In the genomic region with DNA sequence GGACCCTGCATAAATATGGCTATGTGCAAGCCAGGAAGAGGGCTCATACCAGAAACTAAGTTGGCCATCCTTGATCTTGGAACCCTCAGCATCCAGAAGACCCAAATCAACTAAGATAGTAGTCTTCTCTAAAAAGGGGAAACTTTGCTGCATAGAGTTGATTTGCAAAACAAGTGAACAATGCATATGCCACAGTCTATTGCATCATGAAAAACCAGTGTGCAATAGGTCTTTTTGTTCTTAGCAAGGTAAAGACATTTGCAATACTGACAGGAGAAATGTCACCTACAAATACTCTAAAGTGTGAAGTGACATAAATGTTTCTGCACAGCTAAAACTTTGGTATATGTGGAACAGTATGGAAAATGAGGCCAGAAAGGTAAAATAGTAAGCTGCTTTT, we compare ENCODE assay signal across 13 cellular contexts. TPM values are rescaled to one million over a fixed set of nuclear protein-coding genes. Genes with fewer than 3 reads are reported as not detected.
DNase-seq lines count a peak whose midpoint lies in the region; ATAC-seq and TF ChIP-seq lines count a peak whose summit lies in the region.
"Had no signal": no experiment of that assay in that cellular context is flagged by ENCODE, and none has a peak within 500 bp of the region (broad histone marks: within the 10 kb centered on the region; RNA-seq: fewer than 3 reads in every experiment).

No MANE protein-coding gene starts in this region.

- H3K79me2 ChIP-seq in GM23338 (replicated peaks; ENCODE audit: insufficient read depth) = no peaks in the 10 kb centered on the region

- intact Hi-C loops in CD4-positive, alpha-beta T cell (cut with DNase I, micrococcal nuclease) = loop anchor here (5.0 to 10.0 kb wide), 2 partner anchors 70 to 1013 kb away; a partner anchor contains a TSS
- intact Hi-C loops in heart right ventricle (cut with DNase I) = loop anchor here in 1 of 10 donors (10.0 kb wide), 1 partner anchor 1043 kb away; no protein-coding TSS in a partner anchor

- H3K27ac Mint-ChIP-seq in CD4-positive, alpha-beta T cell = peak overlapping the region; percentile 96
- H3K27ac Mint-ChIP-seq in GM23338 (no peak overlapping the region), T-helper 17 cell (peak overlapping the region; percentile 99), memory B cell (peak overlapping the region; percentile 86)
- H3K27ac Mint-ChIP-seq: type B pancreatic cell had no signal

- ATAC-seq in CD4-positive, alpha-beta T cell (ENCODE audit: poor library complexity) = no peak
- ATAC-seq in GM23338 = no peak
- ATAC-seq in T-helper 17 cell = no peak
- no peak for ATAC-seq in memory B cell (ENCODE audit: low read depth)
- no peak for ATAC-seq in heart right ventricle
- ATAC-seq in GM19395 (IDR thresholded peaks at IDR 0.05; ENCODE audit: unreplicated experiment) = no peak
- ATAC-seq in HG02938 (IDR thresholded peaks at IDR 0.05; ENCODE audit: unreplicated experiment) = no peak
- ATAC-seq: left lobe of liver had no signal

- H3K4me3 ChIP-seq in GM23338 (no peak overlapping the region), heart right ventricle (no peak overlapping the region)

- H3K4me1 Mint-ChIP-seq in CD4-positive, alpha-beta T cell (ENCODE audit: low read depth) = peaks cover 47% of the 10 kb centered on the region
- peaks cover 38% of the 10 kb centered on the region for H3K4me1 Mint-ChIP-seq in GM23338
- peaks cover 30% of the 10 kb centered on the region for H3K4me1 Mint-ChIP-seq in T-helper 17 cell
- H3K4me1 Mint-ChIP-seq in memory B cell = peaks cover 44% of the 10 kb centered on the region

- no peak overlapping the region for H2AFZ ChIP-seq in GM23338

- POLR2A ChIA-PET in CD4-positive, alpha-beta T cell (lab: Charles Lee) = interaction anchor here (1.3 to 1.9 kb wide), 2 partner anchors 10 to 916 kb away, joined by 3 to 11 read pairs; no protein-coding TSS in a partner anchor

- H3K36me3 Mint-ChIP-seq in CD4-positive, alpha-beta T cell (ENCODE audit: low read depth) = peaks cover 20% of the 10 kb centered on the region
- no peaks in the 10 kb centered on the region for H3K36me3 Mint-ChIP-seq in GM23338 (ENCODE audit: low read depth)
- peaks cover 9% of the 10 kb centered on the region for H3K36me3 Mint-ChIP-seq in T-helper 17 cell (ENCODE audit: low read depth)
- H3K36me3 Mint-ChIP-seq in memory B cell = peaks cover 5% of the 10 kb centered on the region

- no peak for TF ChIP-seq CTCF in CD4-positive, alpha-beta T cell (IDR thresholded peaks at IDR 0.05)
- TF ChIP-seq CTCF in GM23338 (conservative IDR thresholded peaks at IDR 0.05; ENCODE audit: low read depth in 2 of 2) (no peak), heart right ventricle (IDR thresholded peaks at IDR 0.05) (no peak)

- DNase-seq in CD4-positive, alpha-beta T cell = no peak
- DNase-seq in GM23338 (ENCODE audit: low spot score) (no peak), T-helper 17 cell (no peak), memory B cell (ENCODE audit: low spot score in 2 of 2) (no peak), heart right ventricle (no peak)
- DNase-seq: hypothalamus, NCI-H1930, NCI-H774, SHP77 had no signal

- H3K36me3 ChIP-seq in GM23338 (ENCODE audit: insufficient read depth) = no peaks in the 10 kb centered on the region
- no peaks in the 10 kb centered on the region for H3K36me3 ChIP-seq in heart right ventricle

- H3K4me1 ChIP-seq in GM23338 (ENCODE audit: insufficient read depth) (peaks cover 25% of the 10 kb centered on the region), heart right ventricle (peaks cover 0 to 60% (median 24%) of the 10 kb centered on the region in 9 donors)

- H3K27me3 ChIP-seq in CD4-positive, alpha-beta T cell (ENCODE audit: control insufficient read depth, insufficient read depth, low read length) = no peaks in the 10 kb centered on the region
- peaks cover 55% of the 10 kb centered on the region for H3K27me3 ChIP-seq in GM23338 (ENCODE audit: insufficient read depth)
- no peaks in the 10 kb centered on the region for H3K27me3 ChIP-seq in heart right ventricle

- no peaks in the 10 kb centered on the region for H3K27me3 Mint-ChIP-seq in CD4-positive, alpha-beta T cell
- H3K27me3 Mint-ChIP-seq in GM23338 (ENCODE audit: insufficient read depth, low read depth, poor library complexity) (peaks cover 28% of the 10 kb centered on the region), T-helper 17 cell (no peaks in the 10 kb centered on the region), memory B cell (no peaks in the 10 kb centered on the region)

- CTCF ChIA-PET in CD4-positive, alpha-beta T cell (lab: Charles Lee) = no interaction called here

- H3K9me3 ChIP-seq in CD4-positive, alpha-beta T cell (ENCODE audit: control insufficient read depth, low read length) = no peaks in the 10 kb centered on the region
- H3K9me3 ChIP-seq in T-helper 17 cell (ENCODE audit: control insufficient read depth, low read length, poor library complexity, severe bottlenecking) = no peaks in the 10 kb centered on the region
- H3K9me3 ChIP-seq in heart right ventricle = no peaks in the 10 kb centered on the region

- no peak overlapping the region for H3K27ac ChIP-seq in CD4-positive, alpha-beta T cell (ENCODE audit: low read depth, low read length)
- no peak overlapping the region for H3K27ac ChIP-seq in GM23338 (ENCODE audit: low read depth)
- peak overlapping the region in 4 of 10 donors; percentile 18 to 96 (median 58) for H3K27ac ChIP-seq in heart right ventricle

- 0 out of 2 replicates have a peak, but pooled peaks cover 3% of the 10 kb centered on the region for H3F3A ChIP-seq in GM23338 (replicated peaks; ENCODE audit: low read depth)

- H3K9me2 ChIP-seq in GM23338 (ENCODE audit: insufficient read depth) = no peaks in the 10 kb centered on the region

- no peaks in the 10 kb centered on the region for H3K9me3 Mint-ChIP-seq in CD4-positive, alpha-beta T cell
- H3K9me3 Mint-ChIP-seq in GM23338 (no peaks in the 10 kb centered on the region), memory B cell (no peaks in the 10 kb centered on the region)
- H3K9me3 Mint-ChIP-seq: type B pancreatic cell had no signal

- peak overlapping the region; percentile 75; the same call in 1 of the 2 replicates for H3K4me2 ChIP-seq in GM23338

- H4K20me1 ChIP-seq in GM23338 (replicated peaks; ENCODE audit: insufficient read depth) = no peaks in the 10 kb centered on the region; the same call in 1 of the 2 replicates

- peak overlapping the region; percentile 46 for H3K4me3 Mint-ChIP-seq in CD4-positive, alpha-beta T cell
- H3K4me3 Mint-ChIP-seq in GM23338 (no peak overlapping the region), T-helper 17 cell (no peak overlapping the region), memory B cell (no peak overlapping the region)
- H3K4me3 Mint-ChIP-seq: type B pancreatic cell had no signal

TF ChIP-seq in GM23338, 12 proteins besides CTCF, POLR2A, EP300 and RAD21 (continues in another document):
- no peak for TF ChIP-seq CREB1 (CRISPR knock-in tag; IDR thresholded peaks at IDR 0.05; ENCODE audit: low read depth)
- no peak for TF ChIP-seq POLR2AphosphoS5 (IDR thresholded peaks at IDR 0.05; ENCODE audit: low read depth)
- TF ChIP-seq EZH2 (IDR thresholded peaks at IDR 0.05; ENCODE audit: low read depth, unreplicated experiment) = no peak
- no peak for TF ChIP-seq ZNF114 (CRISPR knock-in tag; IDR thresholded peaks at IDR 0.05)
- TF ChIP-seq, protein P1, sequence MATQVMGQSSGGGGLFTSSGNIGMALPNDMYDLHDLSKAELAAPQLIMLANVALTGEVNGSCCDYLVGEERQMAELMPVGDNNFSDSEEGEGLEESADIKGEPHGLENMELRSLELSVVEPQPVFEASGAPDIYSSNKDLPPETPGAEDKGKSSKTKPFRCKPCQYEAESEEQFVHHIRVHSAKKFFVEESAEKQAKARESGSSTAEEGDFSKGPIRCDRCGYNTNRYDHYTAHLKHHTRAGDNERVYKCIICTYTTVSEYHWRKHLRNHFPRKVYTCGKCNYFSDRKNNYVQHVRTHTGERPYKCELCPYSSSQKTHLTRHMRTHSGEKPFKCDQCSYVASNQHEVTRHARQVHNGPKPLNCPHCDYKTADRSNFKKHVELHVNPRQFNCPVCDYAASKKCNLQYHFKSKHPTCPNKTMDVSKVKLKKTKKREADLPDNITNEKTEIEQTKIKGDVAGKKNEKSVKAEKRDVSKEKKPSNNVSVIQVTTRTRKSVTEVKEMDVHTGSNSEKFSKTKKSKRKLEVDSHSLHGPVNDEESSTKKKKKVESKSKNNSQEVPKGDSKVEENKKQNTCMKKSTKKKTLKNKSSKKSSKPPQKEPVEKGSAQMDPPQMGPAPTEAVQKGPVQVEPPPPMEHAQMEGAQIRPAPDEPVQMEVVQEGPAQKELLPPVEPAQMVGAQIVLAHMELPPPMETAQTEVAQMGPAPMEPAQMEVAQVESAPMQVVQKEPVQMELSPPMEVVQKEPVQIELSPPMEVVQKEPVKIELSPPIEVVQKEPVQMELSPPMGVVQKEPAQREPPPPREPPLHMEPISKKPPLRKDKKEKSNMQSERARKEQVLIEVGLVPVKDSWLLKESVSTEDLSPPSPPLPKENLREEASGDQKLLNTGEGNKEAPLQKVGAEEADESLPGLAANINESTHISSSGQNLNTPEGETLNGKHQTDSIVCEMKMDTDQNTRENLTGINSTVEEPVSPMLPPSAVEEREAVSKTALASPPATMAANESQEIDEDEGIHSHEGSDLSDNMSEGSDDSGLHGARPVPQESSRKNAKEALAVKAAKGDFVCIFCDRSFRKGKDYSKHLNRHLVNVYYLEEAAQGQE (IDR thresholded peaks at IDR 0.05; ENCODE audit: unreplicated experiment) = no peak
- TF ChIP-seq, protein P2, sequence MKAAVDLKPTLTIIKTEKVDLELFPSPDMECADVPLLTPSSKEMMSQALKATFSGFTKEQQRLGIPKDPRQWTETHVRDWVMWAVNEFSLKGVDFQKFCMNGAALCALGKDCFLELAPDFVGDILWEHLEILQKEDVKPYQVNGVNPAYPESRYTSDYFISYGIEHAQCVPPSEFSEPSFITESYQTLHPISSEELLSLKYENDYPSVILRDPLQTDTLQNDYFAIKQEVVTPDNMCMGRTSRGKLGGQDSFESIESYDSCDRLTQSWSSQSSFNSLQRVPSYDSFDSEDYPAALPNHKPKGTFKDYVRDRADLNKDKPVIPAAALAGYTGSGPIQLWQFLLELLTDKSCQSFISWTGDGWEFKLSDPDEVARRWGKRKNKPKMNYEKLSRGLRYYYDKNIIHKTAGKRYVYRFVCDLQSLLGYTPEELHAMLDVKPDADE (IDR thresholded peaks at IDR 0.05) = no peak
- TF ChIP-seq STAT1 (IDR thresholded peaks at IDR 0.05; ENCODE audit: unreplicated experiment) = no peak
- no peak for TF ChIP-seq NANOG (IDR thresholded peaks at IDR 0.05; ENCODE audit: borderline replicate concordance)
- TF ChIP-seq EZH2phosphoT487 (IDR thresholded peaks at IDR 0.05; ENCODE audit: unreplicated experiment) = no peak

RNA-seq across cellular contexts. Expression of a gene that starts 2.0 kb away (rescaled TPM):
- total RNA-seq in CD4-positive, alpha-beta T cell = 10 to 100 TPM; 36.9 to 37.6 TPM
- total RNA-seq in GM23338 (2014; rRNA removed; shearing (Covaris generic)) = 0.31 TPM in 1 of 2 replicates, not detected in the other
- polyA plus RNA-seq in GM23338 (2016; fragmentation: Nextera tagmentation; extraction: Ambion mirVana) (1.3 and 2.1 TPM in 2 replicates), heart right ventricle (10 to 100 TPM; 33.8 to 54.4 TPM)
- total RNA-seq in T-helper 17 cell (10 to 100 TPM; 68.0 to 82.8 TPM), heart right ventricle (10 to 100 TPM; 16.1 to 73.8 (median 21.4) TPM)

Comparison
In these comparisons a context has a peak if more than half of its experiments do, and no peak if none do; other contexts are left out.
1. RNA of a gene that starts 2.0 kb away (total RNA-seq): 68.0 to 82.8 TPM in T-helper 17 cell, 36.9 to 37.6 TPM in CD4-positive, alpha-beta T cell and 16.1 to 73.8 TPM in heart right ventricle; 0.31 TPM in GM23338; every median in the first group is over 10 times any median in the second.